29 cellular contexts compared by ENCODE assay signal in genomic region chr13:99470027-99470426, GRCh38.
"Had no signal": no experiment of that assay in that cellular context is flagged by ENCODE, and none has a peak within 500 bp of the region (broad histone marks: within the 10 kb centered on the region; RNA-seq: fewer than 3 reads in every experiment).

No MANE protein-coding gene starts in this region.

- H3K36me3 ChIP-seq: colonic mucosa, esophagus muscularis mucosa, esophagus squamous epithelium, gastrocnemius medialis, gastroesophageal sphincter, heart left ventricle, heart right ventricle had no signal

- H3K4me1 ChIP-seq: colonic mucosa, esophagus squamous epithelium, gastrocnemius medialis, gastroesophageal sphincter had no signal

- H3K27me3 Mint-ChIP-seq: dendritic cell treated with granulocyte-macrophage colony-stimulating factor and Interleukin-4, amounts not matched to agents 40 ng/mL and 50 ng/mL, for 4 days had no signal

- H3K27ac Mint-ChIP-seq: dendritic cell treated with granulocyte-macrophage colony-stimulating factor and Interleukin-4, amounts not matched to agents 40 ng/mL and 50 ng/mL, for 4 days; effector memory CD8-positive, alpha-beta T cell; endodermal cell had no signal

- ATAC-seq: effector memory CD8-positive, alpha-beta T cell; esophagus mucosa; foreskin keratinocyte; gastrocnemius medialis; gastroesophageal sphincter; heart left ventricle; heart right ventricle had no signal

- H3K9me3 Mint-ChIP-seq: effector memory CD8-positive, alpha-beta T cell; endodermal cell had no signal

- FAIRE-seq: colon, endometrium, endothelial cell of umbilical vein, frontal cortex had no signal

- H3K4me3 ChIP-seq: colonic mucosa, coronary artery, dorsolateral prefrontal cortex, esophagus muscularis mucosa, esophagus squamous epithelium, gastrocnemius medialis, gastroesophageal sphincter, heart left ventricle, heart right ventricle had no signal

- DNase-seq: colonic mucosa; cortex of kidney; dermis blood vessel endothelial cell; dorsolateral prefrontal cortex; effector CD4-positive, alpha-beta T cell; effector CD8-positive, alpha-beta T cell; effector memory CD4-positive, alpha-beta T cell; effector memory CD8-positive, alpha-beta T cell; endodermal cell; erythroblast; esophagus squamous epithelium; foreskin fibroblast; foreskin keratinocyte; foreskin melanocyte; gastrocnemius medialis; glutamatergic neuron; head of caudate nucleus; heart left ventricle; heart right ventricle had no signal

- H3K27me3 ChIP-seq: colonic mucosa, foreskin keratinocyte, heart left ventricle had no signal

- H3K4me3 Mint-ChIP-seq: dendritic cell treated with granulocyte-macrophage colony-stimulating factor and Interleukin-4, amounts not matched to agents 40 ng/mL and 50 ng/mL, for 4 days; effector memory CD8-positive, alpha-beta T cell; endodermal cell had no signal

- H3K27ac ChIP-seq: colonic mucosa, coronary artery, dorsolateral prefrontal cortex, epithelial cell of prostate, esophagus muscularis mucosa, esophagus squamous epithelium, foreskin keratinocyte, gastrocnemius medialis, gastroesophageal sphincter, heart left ventricle, heart right ventricle had no signal

- H3K9me3 ChIP-seq: colonic mucosa, esophagus muscularis mucosa, esophagus squamous epithelium, gastrocnemius medialis, gastroesophageal sphincter, heart left ventricle, heart right ventricle had no signal

- H3K4me1 Mint-ChIP-seq: endodermal cell had no signal
